In the genomic region with DNA sequence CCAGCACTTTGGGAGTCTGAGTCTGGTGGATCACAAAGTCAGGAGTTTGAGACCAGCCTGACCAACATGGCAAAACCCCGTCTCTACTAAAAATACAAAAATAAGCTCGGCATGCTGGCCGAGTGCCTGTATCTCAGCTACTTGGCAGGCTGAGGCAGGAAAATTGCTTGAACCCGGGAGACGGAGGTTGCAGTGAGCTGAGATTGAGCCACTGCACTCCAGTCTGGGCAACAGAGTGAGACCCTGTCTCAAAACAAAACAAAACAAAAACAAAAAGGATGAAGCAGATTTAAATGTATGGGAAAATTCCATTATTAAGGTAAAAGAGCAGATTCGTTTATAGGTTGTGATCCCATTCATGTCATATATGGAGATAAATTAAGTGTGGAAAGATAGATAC, we compare ENCODE assay signal across 14 cellular contexts. TPM values are rescaled to one million over a fixed set of nuclear protein-coding genes. Genes with fewer than 3 reads are reported as not detected.
A peak's percentile ranks its signal among the peaks of the same experiment; 100 is the strongest.
DNase-seq lines count a peak whose midpoint lies in the region; ATAC-seq, FAIRE-seq and TF ChIP-seq lines count a peak whose summit lies in the region.
"Not testable (repeated sequence)": the region's sequence is repeated elsewhere in the genome, so short reads cannot be mapped to it uniquely, and the experiment has no call there.
"Had no signal": no experiment of that assay in that cellular context is flagged by ENCODE, and none has a peak within 500 bp of the region (broad histone marks: within the 10 kb centered on the region; RNA-seq: fewer than 3 reads in every experiment).

No MANE protein-coding gene starts in this region.

- TF ChIP-seq RAD21 in H1 (IDR thresholded peaks at IDR 0.05 in 1 of 2, conservative IDR thresholded peaks at IDR 0.05 in 1 of 2; ENCODE audit: low read depth in 2 of 2, low read length in 2 of 2), result not testable (repeated sequence)

- H3K79me1 ChIP-seq in H9 (ENCODE audit: insufficient read depth, low read depth, low read length, poor library complexity, severe bottlenecking); H1 (ENCODE audit: low read depth, low read length); mesendoderm (ENCODE audit: low read length): not testable (repeated sequence)

- not testable (repeated sequence) for H3K56ac ChIP-seq in H9 (ENCODE audit: insufficient read length, low read depth, low read length); H1 (replicated peaks; ENCODE audit: insufficient read length, low read depth, low read length); mesendoderm (ENCODE audit: low read length)

- not testable (repeated sequence) for H3K18ac ChIP-seq in H9 (ENCODE audit: insufficient read length, low read depth, low read length); H1 (ENCODE audit: extremely low read depth, low read length); mesendoderm (ENCODE audit: low read length)

- H3K4me3 Mint-ChIP-seq in H9, WTC11: not testable (repeated sequence)

- POLR2A ChIA-PET in WTC11 (lab: Charles Lee) (interaction anchor here (0.7 to 1.2 kb wide), 3 partner anchors 17 to 288 kb away, joined by 3 to 6 read pairs (median 4); no protein-coding TSS in a partner anchor), H1 (lab: Charles Lee; ENCODE audit: partially characterized antibody) (interaction anchor here (0.6 to 4.0 kb wide), 3 partner anchors 19 to 164 kb away, joined by 4 to 13 read pairs (median 4); a partner anchor contains a TSS), endothelial cell of umbilical vein (lab: Charles Lee) (interaction anchor here (1.4 kb wide), 1 partner anchor 111 kb away, joined by 3 read pairs; a partner anchor contains a TSS)

- CTCF ChIA-PET in WTC11 (lab: Charles Lee), result interaction anchor here (0.5 to 5.4 kb wide), 22 partner anchors 9 to 272 kb away, joined by 3 to 37 read pairs (median 4); a partner anchor contains a TSS
- CTCF ChIA-PET in H1 (lab: Charles Lee; ENCODE audit: partially characterized antibody), result interaction anchor here (0.6 to 14.2 kb wide), 26 partner anchors 15 to 710 kb away, joined by 3 to 128 read pairs (median 4); a partner anchor contains a TSS
- CTCF ChIA-PET in endothelial cell of umbilical vein (lab: Charles Lee), result interaction anchor here (0.5 to 8.1 kb wide), 25 partner anchors 9 to 167 kb away, joined by 3 to 141 read pairs (median 5); a partner anchor contains a TSS

- not testable (repeated sequence) for H3K27me3 ChIP-seq in H9 (ENCODE audit: insufficient read depth, low read length); H1 (replicated peaks in 1 of 4; ENCODE audit: control insufficient read depth in 3 of 4, extremely low read depth in 1 of 4, insufficient read depth in 3 of 4, low read length in 3 of 4); endothelial cell of umbilical vein (ENCODE audit: control insufficient read depth in 2 of 2, insufficient read depth in 2 of 2, low read length in 2 of 2); mesendoderm (ENCODE audit: insufficient read depth, low read length, poor library complexity)

- BruUV-seq in endothelial cell of umbilical vein (replicated peaks; lab: Mats Ljungman, UMichigan), result not testable (repeated sequence)

- H3K36me3 Mint-ChIP-seq in H9 (ENCODE audit: insufficient read depth in 1 of 3, low read depth in 3 of 3), result peaks cover 8 to 16% (median 11%) of the 10 kb centered on the region in 3 experiments; a peak in 5 of 7 replicates
- H3K36me3 Mint-ChIP-seq in WTC11, result peaks cover 20% of the 10 kb centered on the region

- H4K8ac ChIP-seq in H9 (replicated peaks; ENCODE audit: insufficient read length, low read depth, low read length); H1 (ENCODE audit: extremely low read depth, insufficient read depth, low read length); mesendoderm (ENCODE audit: low read depth, low read length): not testable (repeated sequence)

- not testable (repeated sequence) for TF ChIP-seq CTCF in H9 (conservative IDR thresholded peaks at IDR 0.05); WTC11 (IDR thresholded peaks at IDR 0.05); H1 (IDR thresholded peaks at IDR 0.05; ENCODE audit: control extremely low read depth in 1 of 3, insufficient read depth in 1 of 3, low read depth in 1 of 3, low read length in 3 of 3); endothelial cell of umbilical vein (IDR thresholded peaks at IDR 0.05; ENCODE audit: extremely low read depth in 1 of 2, insufficient read depth in 1 of 2, low read depth in 1 of 2, low read length in 2 of 2)

- H3K4me3 ChIP-seq in H1 (ENCODE audit: extremely low read depth in 1 of 4, insufficient read depth in 2 of 4, low read depth in 3 of 4, low read length in 4 of 4); endothelial cell of umbilical vein (replicated peaks in 1 of 3; ENCODE audit: insufficient read depth in 1 of 3, low read depth in 1 of 3, low read length in 3 of 3); mesendoderm (ENCODE audit: low read length): not testable (repeated sequence)

- ATAC-seq in WTC11, result not testable (repeated sequence)

- no CpG with 5 or more reads among the region's 6 CpGs for WGBS in H9 (ENCODE audit: extremely low coverage, insufficient read length, low lambda C conversion rate)
- 84% methylated on average over 6 of the region's 6 CpGs; no CpG with 5 or more reads in 1 of the 2 experiments for WGBS in H1 (ENCODE audit: extremely low coverage in 1 of 2, insufficient coverage in 1 of 2, insufficient read length in 1 of 2, insufficient replicate concordance in 2 of 2, low coverage in 1 of 2, low lambda C conversion rate in 2 of 2, missing lambda C conversion rate in 1 of 2), 2 experiments
- WGBS in mesendoderm (ENCODE audit: extremely low coverage, insufficient coverage, low lambda C conversion rate), result no CpG with 5 or more reads among the region's 6 CpGs

- H2BK15ac ChIP-seq in H9 (ENCODE audit: low read depth, low read length); H1 (ENCODE audit: low read length); mesendoderm (replicated peaks; ENCODE audit: low read depth): not testable (repeated sequence)

- DNase-seq in H9; WTC11 (ENCODE audit: low spot score); H1 (ENCODE audit: low read depth in 1 of 2, low spot score in 2 of 2); mesendoderm: not testable (repeated sequence)
- DNase-seq in endothelial cell of umbilical vein (ENCODE audit: low read depth, low spot score), result peak; percentile 21

- H2BK12ac ChIP-seq in H9 (ENCODE audit: insufficient read length, low read depth, low read length); H1 (ENCODE audit: low read depth, low read length): not testable (repeated sequence)

- not testable (repeated sequence) for H3K79me2 ChIP-seq in H9 (ENCODE audit: insufficient read depth, low read length); H1 (ENCODE audit: control insufficient read depth in 1 of 2, insufficient read depth in 2 of 2, low read length in 2 of 2); endothelial cell of umbilical vein (ENCODE audit: control insufficient read depth, insufficient read depth, low read length); mesendoderm (ENCODE audit: control insufficient read depth, insufficient read depth, low read length)

- H4K91ac ChIP-seq in H9 (ENCODE audit: insufficient read length, low read depth, low read length); H1 (replicated peaks; ENCODE audit: insufficient read length, low read length): not testable (repeated sequence)

- not testable (repeated sequence) for H3K9ac ChIP-seq in H9 (ENCODE audit: extremely low read depth, insufficient read length, low read length); H1 (replicated peaks in 1 of 4; ENCODE audit: extremely low read depth in 1 of 4, low read depth in 3 of 4, low read length in 3 of 4); endothelial cell of umbilical vein (replicated peaks; ENCODE audit: extremely low read depth, insufficient read depth, low read length); mesendoderm (ENCODE audit: low read length)

- not testable (repeated sequence) for TF ChIP-seq EP300 in H1 (IDR thresholded peaks at IDR 0.05; ENCODE audit: borderline replicate concordance in 1 of 2, low read depth in 2 of 2, low read length in 2 of 2)

- not testable (repeated sequence) for H2BK5ac ChIP-seq in H9 (ENCODE audit: insufficient read length, low read length); H1 (ENCODE audit: low read depth, low read length); mesendoderm (ENCODE audit: low read length)

- not testable (repeated sequence) for H3K9me1 ChIP-seq in endothelial cell of umbilical vein (replicated peaks; ENCODE audit: control insufficient read depth, extremely low read depth, insufficient read depth, low read length)

- not testable (repeated sequence) for H3K14ac ChIP-seq in H9 (ENCODE audit: insufficient read depth, low read length); H1 (ENCODE audit: insufficient read length)

- H3K9me3 ChIP-seq in H9 (ENCODE audit: control insufficient read depth, low read depth, low read length); H1 (ENCODE audit: insufficient read depth in 2 of 2, low read depth in 1 of 2, low read length in 1 of 2); endothelial cell of umbilical vein (replicated peaks; ENCODE audit: control insufficient read depth, insufficient read depth, low read length): not testable (repeated sequence)

- H2BK20ac ChIP-seq in H9 (ENCODE audit: low read depth, low read length, poor library complexity, severe bottlenecking), result not testable (repeated sequence)
- peak overlapping the region; percentile 32; the same call in 1 of the 2 replicates for H2BK20ac ChIP-seq in H1 (ENCODE audit: low read length)

- H3K4me1 Mint-ChIP-seq in H9 (peaks cover 13 to 19% of the 10 kb centered on the region in 2 experiments), WTC11 (peaks cover 18% of the 10 kb centered on the region)

- not testable (repeated sequence) for H3K23ac ChIP-seq in H9 (ENCODE audit: insufficient read length, low read depth, low read length); H1 (ENCODE audit: insufficient read length); mesendoderm (ENCODE audit: low read length)

- H3T11ph ChIP-seq in H9 (ENCODE audit: low read length), result not testable (repeated sequence)

- not testable (repeated sequence) for H3K23me2 ChIP-seq in H9 (ENCODE audit: insufficient read length, low read depth, low read length, poor library complexity, severe bottlenecking); H1 (ENCODE audit: low read depth, low read length)

- H3K4ac ChIP-seq in H9 (ENCODE audit: low read depth, low read length); H1 (replicated peaks; ENCODE audit: insufficient read length, low read depth, low read length): not testable (repeated sequence)
- H3K4ac ChIP-seq in mesendoderm (ENCODE audit: low read depth, low read length), result peak overlapping the region; percentile 52

- not testable (repeated sequence) for FAIRE-seq in H1 (lab: Jason Lieb, UNC)
- peak; percentile 44 for FAIRE-seq in endothelial cell of umbilical vein (lab: Jason Lieb, UNC)

- H3K27ac Mint-ChIP-seq in H9, result peak overlapping the region in 2 of 3 experiments; percentile 2 to 89; a peak in 2 of 7 replicates
- peak overlapping the region; percentile 50; the same call in 1 of the 2 replicates for H3K27ac Mint-ChIP-seq in WTC11

- H2AK5ac ChIP-seq in H9 (ENCODE audit: insufficient read length, low read length); H1 (ENCODE audit: low read depth, low read length); mesendoderm (ENCODE audit: low read length): not testable (repeated sequence)

- H3K9me3 Mint-ChIP-seq in H9, WTC11: not testable (repeated sequence)

- dilution Hi-C loops in endothelial cell of umbilical vein (cut with MboI; ENCODE audit: extremely low pct_ligation_motif_present, low sequenced_read_pairs), result not testable (repeated sequence)

- H4K5ac ChIP-seq in H9 (ENCODE audit: insufficient read length, low read depth, low read length); H1 (ENCODE audit: insufficient read length, low read depth, low read length); mesendoderm (ENCODE audit: low read length): not testable (repeated sequence)

- intact Hi-C loops in endothelial cell of umbilical vein (cut with micrococcal nuclease), result loop anchor here (5.0 kb wide), 1 partner anchor 589 kb away; no protein-coding TSS in a partner anchor

- not testable (repeated sequence) for H2BK120ac ChIP-seq in H9 (ENCODE audit: low read depth, low read length, poor library complexity, severe bottlenecking); H1 (replicated peaks; ENCODE audit: low read depth, low read length)
- H2BK120ac ChIP-seq in mesendoderm (ENCODE audit: low read depth, low read length), result peak overlapping the region; percentile 88

- H3K36me3 ChIP-seq in H1 (ENCODE audit: control insufficient read depth in 2 of 4, insufficient read depth in 4 of 4, low read length in 3 of 4); endothelial cell of umbilical vein (ENCODE audit: control insufficient read depth in 2 of 2, extremely low read depth in 1 of 2, insufficient read depth in 2 of 2, low read length in 2 of 2); mesendoderm (ENCODE audit: control insufficient read depth, insufficient read depth, low read length): not testable (repeated sequence)

- H4K20me1 ChIP-seq in H9 (ENCODE audit: control insufficient read depth, insufficient read depth, insufficient read length); H1 (replicated peaks in 1 of 2; ENCODE audit: control insufficient read depth in 1 of 2, insufficient read depth in 2 of 2, low read length in 2 of 2); endothelial cell of umbilical vein (replicated peaks; ENCODE audit: control insufficient read depth, extremely low read depth, insufficient read depth, low read length): not testable (repeated sequence)

- H2AFZ ChIP-seq in H9 (ENCODE audit: low read length); H1 (ENCODE audit: low read length); endothelial cell of umbilical vein (ENCODE audit: low read depth, low read length): not testable (repeated sequence)

- not testable (repeated sequence) for H3K4me2 ChIP-seq in H9 (ENCODE audit: insufficient read depth, insufficient read length, low read length); H1 (ENCODE audit: insufficient read depth in 1 of 2, low read depth in 2 of 2, low read length in 2 of 2); endothelial cell of umbilical vein (ENCODE audit: insufficient read depth, low read length); mesendoderm (ENCODE audit: low read length)

- not testable (repeated sequence) for H3K27ac ChIP-seq in H9 (ENCODE audit: insufficient read length, low read depth, low read length); H1 (ENCODE audit: low read depth, low read length); endothelial cell of umbilical vein (ENCODE audit: insufficient read depth, low read depth, low read length); mesendoderm (ENCODE audit: low read depth, low read length)

- TF ChIP-seq POLR2A in H1 (IDR thresholded peaks at IDR 0.05; ENCODE audit: control extremely low read depth in 1 of 2, low read depth in 2 of 2, low read length in 2 of 2); endothelial cell of umbilical vein (IDR thresholded peaks at IDR 0.05; ENCODE audit: low read depth, low read length): not testable (repeated sequence)

- H3K27me3 Mint-ChIP-seq in H9 (ENCODE audit: low read depth); WTC11 (ENCODE audit: low read depth): not testable (repeated sequence)

- H3K4me1 ChIP-seq in H9 (ENCODE audit: insufficient read depth, low read length); H1 (replicated peaks in 1 of 4; ENCODE audit: control insufficient read depth in 3 of 4, insufficient read depth in 4 of 4, low read length in 3 of 4); endothelial cell of umbilical vein (ENCODE audit: control insufficient read depth, extremely low read depth, insufficient read depth, low read length); mesendoderm (ENCODE audit: control insufficient read depth, low read depth, low read length): not testable (repeated sequence)

RNA-seq across cellular contexts. Expression of a gene that starts 17.1 kb away (rescaled TPM):
- 199 and 211 TPM in 2 replicates for total RNA-seq in H9 (2021)
- 330 to 387 TPM (median 352 TPM) in 3 replicates for total RNA-seq in WTC11 (2021)
- total RNA-seq in H1 (2021; fragmentation: NEBNext Ultra II Directional; extraction: Animal tissue kit (Norgen Biotek cat#: 25700)), result 229 and 231 TPM in 2 replicates
- 31.1 and 53.7 TPM in 2 replicates for polyA plus RNA-seq in H1 (2011; rRNA removed)
- 55.4 TPM for polyA plus RNA-seq in H1 (2011; cell fraction: cytosol; rRNA removed)
- polyA plus RNA-seq in H1 (2011; cell fraction: nucleus; rRNA removed), result 19.7 TPM
- 45.6 to 90.4 TPM (median 54.8 TPM) in 4 replicates for polyA plus RNA-seq in H1 (2012, experiment 1 of 2)
- polyA plus RNA-seq in H1 (2012, experiment 2 of 2), result 18.9 TPM
- 112 TPM for polyA plus RNA-seq in H1 (2013, experiment 1 of 2)
- 114 TPM for polyA plus RNA-seq in H1 (2013, experiment 2 of 2)
- 131 and 157 TPM in 2 replicates for polyA minus RNA-seq in H1 (2011; rRNA and poly(A)+ RNA removed)
- polyA minus RNA-seq in H1 (2011; cell fraction: cytosol; rRNA and poly(A)+ RNA removed), result 44.8 TPM
- polyA minus RNA-seq in H1 (2011; cell fraction: nucleus; rRNA and poly(A)+ RNA removed), result 50.6 TPM
- not detected in 2 replicates for total RNA-seq in endothelial cell of umbilical vein
- 0.03 TPM in 1 of 2 replicates, not detected in the other for polyA plus RNA-seq in endothelial cell of umbilical vein
- polyA plus RNA-seq in endothelial cell of umbilical vein (2011; cell fraction: cytosol; rRNA removed), result not detected in 2 replicates
- not detected in 2 replicates for polyA plus RNA-seq in endothelial cell of umbilical vein (2011; cell fraction: nucleus; rRNA removed)
- polyA plus RNA-seq in endothelial cell of umbilical vein (2012), result not detected in 2 replicates
- 0.13 TPM in 1 of 2 replicates, not detected in the other for polyA minus RNA-seq in endothelial cell of umbilical vein
- not detected for polyA minus RNA-seq in endothelial cell of umbilical vein (2011; cell fraction: cytosol; rRNA and poly(A)+ RNA removed)
- polyA minus RNA-seq in endothelial cell of umbilical vein (2011; cell fraction: nucleus; rRNA and poly(A)+ RNA removed), result 0.19 and 0.82 TPM in 2 replicates
- 198 TPM for polyA plus RNA-seq in mesendoderm (2013, experiment 1 of 2)
- polyA plus RNA-seq in mesendoderm (2013, experiment 2 of 2), result 200 TPM
- total RNA-seq: A673; CD4-positive, alpha-beta memory T cell; CD4-positive, CD25-positive, alpha-beta regulatory T cell; CD8-positive, alpha-beta memory T cell; Daoy; G401 had no signal
- polyA plus RNA-seq: AG04450; CD14-positive monocyte; CD4-positive, alpha-beta memory T cell; CD4-positive, CD25-positive, alpha-beta regulatory T cell; CD8-positive, alpha-beta memory T cell; GM12878 had no signal

RNA-seq across cellular contexts. Expression of a gene that starts 41.3 kb away (rescaled TPM):
- total RNA-seq in H9 (2021), result not detected in 2 replicates
- not detected in 3 replicates for total RNA-seq in WTC11 (2021)
- total RNA-seq in H1 (2021; fragmentation: NEBNext Ultra II Directional; extraction: Animal tissue kit (Norgen Biotek cat#: 25700)), result not detected in 2 replicates
- polyA plus RNA-seq in H1 (2011; rRNA removed), result not detected in 2 replicates
- polyA plus RNA-seq in H1 (2011; cell fraction: cytosol; rRNA removed), result not detected
- polyA plus RNA-seq in H1 (2011; cell fraction: nucleus; rRNA removed), result not detected
- polyA plus RNA-seq in H1 (2012, experiment 1 of 2), result not detected in 4 replicates
- not detected for polyA plus RNA-seq in H1 (2012, experiment 2 of 2)
- 0.06 TPM for polyA plus RNA-seq in H1 (2013, experiment 1 of 2)
- 0.11 TPM for polyA plus RNA-seq in H1 (2013, experiment 2 of 2)
- polyA minus RNA-seq in H1 (2011; rRNA and poly(A)+ RNA removed), result not detected in 2 replicates
- not detected for polyA minus RNA-seq in H1 (2011; cell fraction: cytosol; rRNA and poly(A)+ RNA removed)
- polyA minus RNA-seq in H1 (2011; cell fraction: nucleus; rRNA and poly(A)+ RNA removed), result not detected
- total RNA-seq in endothelial cell of umbilical vein, result not detected in 2 replicates
- not detected in 2 replicates for polyA plus RNA-seq in endothelial cell of umbilical vein
- polyA plus RNA-seq in endothelial cell of umbilical vein (2011; cell fraction: cytosol; rRNA removed), result not detected in 2 replicates
- not detected in 2 replicates for polyA plus RNA-seq in endothelial cell of umbilical vein (2011; cell fraction: nucleus; rRNA removed)
- polyA plus RNA-seq in endothelial cell of umbilical vein (2012), result not detected in 2 replicates
- polyA minus RNA-seq in endothelial cell of umbilical vein, result not detected in 2 replicates
- polyA minus RNA-seq in endothelial cell of umbilical vein (2011; cell fraction: cytosol; rRNA and poly(A)+ RNA removed), result not detected
- not detected in 2 replicates for polyA minus RNA-seq in endothelial cell of umbilical vein (2011; cell fraction: nucleus; rRNA and poly(A)+ RNA removed)
- 0.13 TPM for polyA plus RNA-seq in mesendoderm (2013, experiment 1 of 2)
- polyA plus RNA-seq in mesendoderm (2013, experiment 2 of 2), result 0.20 TPM
- total RNA-seq: A673; CD4-positive, alpha-beta memory T cell; CD4-positive, CD25-positive, alpha-beta regulatory T cell; CD8-positive, alpha-beta memory T cell; Daoy; G401; GM12878 had no signal
- polyA plus RNA-seq: AG04450; CD14-positive monocyte; CD4-positive, alpha-beta memory T cell; CD4-positive, CD25-positive, alpha-beta regulatory T cell; CD8-positive, alpha-beta memory T cell; GM12878 had no signal

RNA-seq across cellular contexts. Expression of a gene that starts 59.1 kb away (rescaled TPM):
- 0.26 TPM in 2 replicates for total RNA-seq in H9 (2021)
- total RNA-seq in WTC11 (2021), result 0.50 TPM in 1 of 3 replicates, not detected in the others
- total RNA-seq in H1 (2021; fragmentation: NEBNext Ultra II Directional; extraction: Animal tissue kit (Norgen Biotek cat#: 25700)), result 0.76 TPM in 1 of 2 replicates, not detected in the other
- polyA plus RNA-seq in H1 (2011; rRNA removed), result 0.13 TPM in 1 of 2 replicates, not detected in the other
- polyA plus RNA-seq in H1 (2011; cell fraction: cytosol; rRNA removed), result not detected
- not detected for polyA plus RNA-seq in H1 (2011; cell fraction: nucleus; rRNA removed)
- polyA plus RNA-seq in H1 (2012, experiment 1 of 2), result not detected in 4 replicates
- not detected for polyA plus RNA-seq in H1 (2012, experiment 2 of 2)
- not detected for polyA plus RNA-seq in H1 (2013, experiment 1 of 2)
- polyA plus RNA-seq in H1 (2013, experiment 2 of 2), result 0.15 TPM
- polyA minus RNA-seq in H1 (2011; rRNA and poly(A)+ RNA removed), result 0.24 TPM in 1 of 2 replicates, not detected in the other
- not detected for polyA minus RNA-seq in H1 (2011; cell fraction: cytosol; rRNA and poly(A)+ RNA removed)
- polyA minus RNA-seq in H1 (2011; cell fraction: nucleus; rRNA and poly(A)+ RNA removed), result not detected
- total RNA-seq in endothelial cell of umbilical vein, result not detected in 2 replicates
- not detected in 2 replicates for polyA plus RNA-seq in endothelial cell of umbilical vein
- polyA plus RNA-seq in endothelial cell of umbilical vein (2011; cell fraction: cytosol; rRNA removed), result not detected in 2 replicates
- not detected in 2 replicates for polyA plus RNA-seq in endothelial cell of umbilical vein (2011; cell fraction: nucleus; rRNA removed)
- not detected in 2 replicates for polyA plus RNA-seq in endothelial cell of umbilical vein (2012)
- polyA minus RNA-seq in endothelial cell of umbilical vein, result not detected in 2 replicates
- not detected for polyA minus RNA-seq in endothelial cell of umbilical vein (2011; cell fraction: cytosol; rRNA and poly(A)+ RNA removed)
- not detected in 2 replicates for polyA minus RNA-seq in endothelial cell of umbilical vein (2011; cell fraction: nucleus; rRNA and poly(A)+ RNA removed)
- 0.08 TPM for polyA plus RNA-seq in mesendoderm (2013, experiment 1 of 2)
- not detected for polyA plus RNA-seq in mesendoderm (2013, experiment 2 of 2)
- total RNA-seq: A673; CD4-positive, alpha-beta memory T cell; CD4-positive, CD25-positive, alpha-beta regulatory T cell; CD8-positive, alpha-beta memory T cell; Daoy; G401 had no signal
- polyA plus RNA-seq: AG04450; CD4-positive, alpha-beta memory T cell; CD4-positive, CD25-positive, alpha-beta regulatory T cell; CD8-positive, alpha-beta memory T cell had no signal

Comparison
In these comparisons a context has a peak if more than half of its experiments do, and no peak if none do; other contexts are left out.
1. RNA of a gene that starts 17.1 kb away (total RNA-seq): 330 to 387 TPM in WTC11, 229 to 231 TPM in H1 and 199 to 211 TPM in H9; not detected in endothelial cell of umbilical vein; every median in the first group is over 100 times any median in the second.